Comparison of ENCODE assay signal across 18 cellular contexts in the genomic region with DNA sequence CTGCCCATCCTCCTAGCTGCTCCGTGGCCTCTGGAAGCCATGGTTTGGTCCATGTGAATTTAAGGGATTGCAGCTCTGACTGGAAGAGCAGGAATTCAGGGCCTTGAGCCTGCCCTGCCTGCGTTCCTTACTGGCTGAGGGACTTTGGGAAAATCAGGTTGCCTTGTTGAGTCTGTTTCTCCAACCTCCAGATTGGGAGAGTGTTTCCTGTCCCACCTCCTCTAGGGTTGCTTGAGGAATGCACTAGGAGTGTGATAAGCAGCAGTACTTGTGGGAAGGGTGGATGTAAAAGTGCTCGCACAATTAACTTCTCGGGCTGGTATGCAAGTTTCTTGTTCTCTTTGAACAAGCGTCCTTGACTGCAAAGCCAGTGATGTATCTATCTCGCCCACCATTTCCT.
DNase-seq lines count a peak whose midpoint lies in the region; ATAC-seq and TF ChIP-seq lines count a peak whose summit lies in the region.
"Had no signal": no experiment of that assay in that cellular context is flagged by ENCODE, and none has a peak within 500 bp of the region (broad histone marks: within the 10 kb centered on the region; RNA-seq: fewer than 3 reads in every experiment).

No MANE protein-coding gene starts in this region.

- DNase-seq in natural killer cell treated with Interleukin-12 subunit alpha and Interleukin-12 subunit beta and Interleukin-15 and Interleukin-18, amount 100 ng/mL, for 72 hours (ENCODE audit: low spot score) = peak; percentile 31
- DNase-seq in natural killer cell = no peak
- DNase-seq in glutamatergic neuron = no peak
- DNase-seq in neural progenitor cell (ENCODE audit: low spot score) = no peak
- no peak for DNase-seq in DMS 273 (lab: John Stamatoyannopoulos, UW; ENCODE audit: unreplicated experiment)
- DNase-seq in activated T-cell treated with anti-CD3 and anti-CD28 coated beads for 4 hours = no peak
- no peak for DNase-seq in NCI-H1694 (lab: John Stamatoyannopoulos, UW)
- DNase-seq: Calu3; CD8-positive, alpha-beta T cell; H7; HFFc6; KG1; NCI-H187 treated with DMSO at 0.1 percent for 48 hours; NCI-H524 treated with DMSO at 0.1 percent for 48 hours; PC-3; RPMI8226; SIG-M5 had no signal

- TF ChIP-seq CTCF in natural killer cell (IDR thresholded peaks at IDR 0.05) (no peak), glutamatergic neuron (IDR thresholded peaks at IDR 0.05; ENCODE audit: partially characterized antibody, unreplicated experiment) (no peak), neural progenitor cell (IDR thresholded peaks at IDR 0.05) (no peak)

- no peaks in the 10 kb centered on the region for H3K36me3 Mint-ChIP-seq in natural killer cell treated with Interleukin-12 subunit alpha and Interleukin-12 subunit beta and Interleukin-15 and Interleukin-18, amount 100 ng/mL, for 72 hours
- H3K36me3 Mint-ChIP-seq in natural killer cell = no peaks in the 10 kb centered on the region
- no peaks in the 10 kb centered on the region for H3K36me3 Mint-ChIP-seq in glutamatergic neuron (ENCODE audit: unreplicated experiment)
- no peaks in the 10 kb centered on the region for H3K36me3 Mint-ChIP-seq in neural progenitor cell
- H3K36me3 Mint-ChIP-seq: CD8-positive, alpha-beta T cell had no signal

- no peak for ATAC-seq in natural killer cell treated with Interleukin-12 subunit alpha and Interleukin-12 subunit beta and Interleukin-15 and Interleukin-18, amount 100 ng/mL, for 72 hours
- ATAC-seq in natural killer cell = no peak
- ATAC-seq: CD8-positive, alpha-beta T cell; HepG2; PC-3 had no signal

- no peak overlapping the region for H3K4me3 Mint-ChIP-seq in natural killer cell treated with Interleukin-12 subunit alpha and Interleukin-12 subunit beta and Interleukin-15 and Interleukin-18, amount 100 ng/mL, for 72 hours
- no peak overlapping the region for H3K4me3 Mint-ChIP-seq in natural killer cell
- H3K4me3 Mint-ChIP-seq in glutamatergic neuron (ENCODE audit: unreplicated experiment) = no peak overlapping the region
- H3K4me3 Mint-ChIP-seq in neural progenitor cell = no peak overlapping the region
- H3K4me3 Mint-ChIP-seq: CD8-positive, alpha-beta T cell; HFFc6 had no signal

- H3K79me2 ChIP-seq in neural progenitor cell (ENCODE audit: low read depth) = no peaks in the 10 kb centered on the region

- H3K4me3 ChIP-seq in neural progenitor cell = no peak overlapping the region

- H3K27ac ChIP-seq in neural progenitor cell = no peak overlapping the region

- no peaks in the 10 kb centered on the region for H3F3A ChIP-seq in neural progenitor cell (ENCODE audit: low read depth)

- H3K4me1 ChIP-seq in neural progenitor cell = no peaks in the 10 kb centered on the region

- intact Hi-C loops in natural killer cell (cut with micrococcal nuclease) = no loop called here

- peak overlapping the region; percentile 42 for H2AFZ ChIP-seq in neural progenitor cell (replicated peaks)

- H4K20me1 ChIP-seq in neural progenitor cell (ENCODE audit: low read depth) = no peaks in the 10 kb centered on the region

- peaks cover 9 to 17% of the 10 kb centered on the region in 2 donors for H3K4me1 Mint-ChIP-seq in natural killer cell treated with Interleukin-12 subunit alpha and Interleukin-12 subunit beta and Interleukin-15 and Interleukin-18, amount 100 ng/mL, for 72 hours (ENCODE audit: low read depth in 2 of 2)
- H3K4me1 Mint-ChIP-seq in natural killer cell (peaks cover 8 to 18% of the 10 kb centered on the region in 2 donors), glutamatergic neuron (ENCODE audit: low read depth, unreplicated experiment) (peaks cover 10% of the 10 kb centered on the region), neural progenitor cell (peaks cover 28% of the 10 kb centered on the region)

- H3K36me3 ChIP-seq in neural progenitor cell = no peaks in the 10 kb centered on the region

- H3K27ac Mint-ChIP-seq in natural killer cell treated with Interleukin-12 subunit alpha and Interleukin-12 subunit beta and Interleukin-15 and Interleukin-18, amount 100 ng/mL, for 72 hours = no peak overlapping the region
- H3K27ac Mint-ChIP-seq in natural killer cell (no peak overlapping the region), glutamatergic neuron (ENCODE audit: unreplicated experiment) (peak overlapping the region; percentile 10), neural progenitor cell (no peak overlapping the region)
- H3K27ac Mint-ChIP-seq: CD8-positive, alpha-beta T cell; HFFc6 had no signal

- no peak overlapping the region for H3K9ac ChIP-seq in neural progenitor cell

- no peaks in the 10 kb centered on the region for H3K9me3 Mint-ChIP-seq in natural killer cell treated with Interleukin-12 subunit alpha and Interleukin-12 subunit beta and Interleukin-15 and Interleukin-18, amount 100 ng/mL, for 72 hours
- no peaks in the 10 kb centered on the region for H3K9me3 Mint-ChIP-seq in natural killer cell
- no peaks in the 10 kb centered on the region for H3K9me3 Mint-ChIP-seq in glutamatergic neuron (ENCODE audit: unreplicated experiment)
- peaks cover 2% of the 10 kb centered on the region for H3K9me3 Mint-ChIP-seq in neural progenitor cell
- H3K9me3 Mint-ChIP-seq: CD8-positive, alpha-beta T cell; HFFc6 had no signal

- no peaks in the 10 kb centered on the region for H3K9me3 ChIP-seq in neural progenitor cell (ENCODE audit: low read depth)

- no peaks in the 10 kb centered on the region for H3K27me3 ChIP-seq in neural progenitor cell

- no peaks in the 10 kb centered on the region for H3K27me3 Mint-ChIP-seq in natural killer cell treated with Interleukin-12 subunit alpha and Interleukin-12 subunit beta and Interleukin-15 and Interleukin-18, amount 100 ng/mL, for 72 hours
- H3K27me3 Mint-ChIP-seq in natural killer cell (ENCODE audit: low read depth in 2 of 2) = no peaks in the 10 kb centered on the region
- peaks cover 4% of the 10 kb centered on the region for H3K27me3 Mint-ChIP-seq in glutamatergic neuron (ENCODE audit: unreplicated experiment)
- peaks cover 7% of the 10 kb centered on the region for H3K27me3 Mint-ChIP-seq in neural progenitor cell (ENCODE audit: insufficient read depth, low read depth)

- H3K4me2 ChIP-seq in neural progenitor cell = no peak overlapping the region
